Comparison of ENCODE assay signal across 10 cellular contexts in genomic region chr12:11705010-11705409, GRCh38. TPM values are rescaled to one million over a fixed set of nuclear protein-coding genes. Genes with fewer than 3 reads are reported as not detected.
DNase-seq lines count a peak whose midpoint lies in the region; ATAC-seq and TF ChIP-seq lines count a peak whose summit lies in the region.
"Had no signal": no experiment of that assay in that cellular context is flagged by ENCODE, and none has a peak within 500 bp of the region (broad histone marks: within the 10 kb centered on the region; RNA-seq: fewer than 3 reads in every experiment).

No MANE protein-coding gene starts in this region.

- peak; percentile 73 for DNase-seq in GM04503 (ENCODE audit: low read depth)
- peak; percentile 57 for DNase-seq in fibroblast of the conjunctiva (ENCODE audit: low read depth)
- peak; percentile 82 for DNase-seq in sigmoid colon
- no peak for DNase-seq in D341Med (ENCODE audit: low spot score)
- no peak for DNase-seq in T-helper 1 cell
- no peak for DNase-seq in superior temporal gyrus (ENCODE audit: extremely low spot score)
- DNase-seq: Peyer's patch; stimulated activated naive CD8-positive, alpha-beta T cell treated with anti-CD3 and anti-CD28 coated beads, Interleukin-15, amount 100 ng/mL, for 72 hours had no signal

- H3K9me3 ChIP-seq in sigmoid colon = no peaks in the 10 kb centered on the region
- H3K9me3 ChIP-seq: Peyer's patch had no signal

- TF ChIP-seq CTCF in sigmoid colon (IDR thresholded peaks at IDR 0.05) = no peak

- intact Hi-C loops in sigmoid colon (cut with DNase I) = loop anchor here (5.0 kb wide), 2 partner anchors 53 to 172 kb away; no protein-coding TSS in a partner anchor

- no peak overlapping the region for H3K4me3 ChIP-seq in sigmoid colon
- H3K4me3 ChIP-seq: Peyer's patch had no signal

- peak overlapping the region; percentile 62 to 90 (median 82) for H3K27ac ChIP-seq in sigmoid colon

- peaks cover 0 to 95% (median 73%) of the 10 kb centered on the region in 4 donors for H3K4me1 ChIP-seq in sigmoid colon

- no peak for TF ChIP-seq POLR2A in sigmoid colon (IDR thresholded peaks at IDR 0.05)

- WGBS in sigmoid colon, 2 donors = 75 to 76% methylated on average over 7 of the region's 7 CpGs

- H3K27me3 ChIP-seq in sigmoid colon = no peaks in the 10 kb centered on the region
- H3K27me3 ChIP-seq: Peyer's patch had no signal

- TF ChIP-seq EP300 in sigmoid colon (IDR thresholded peaks at IDR 0.05) = peak; percentile 31 to 92 (median 82)

- H3K36me3 ChIP-seq in sigmoid colon = no peaks in the 10 kb centered on the region
- H3K36me3 ChIP-seq: Peyer's patch had no signal

- ATAC-seq in SK-N-SH treated with all-trans-retinoic acid at 6 μM for 48 hours = peak; percentile 68
- no peak for ATAC-seq in HG02642 (IDR thresholded peaks at IDR 0.05; ENCODE audit: poor library complexity, unreplicated experiment)
- ATAC-seq: stimulated activated naive CD8-positive, alpha-beta T cell treated with anti-CD3 and anti-CD28 coated beads, Interleukin-15, amount 100 ng/mL, for 72 hours had no signal

TF ChIP-seq in SK-N-SH treated with all-trans-retinoic acid at 6 μM for 48 hours, 23 proteins besides CTCF, POLR2A, EP300 and RAD21:
- TF ChIP-seq TOX (CRISPR knock-in tag; IDR thresholded peaks at IDR 0.05; ENCODE audit: borderline replicate concordance) (no peak), ZFP30 (CRISPR knock-in tag; IDR thresholded peaks at IDR 0.05) (no peak), TSHZ2 (CRISPR knock-in tag; IDR thresholded peaks at IDR 0.05) (no peak), CREB5 (CRISPR knock-in tag; IDR thresholded peaks at IDR 0.05; ENCODE audit: low read depth) (peak; percentile 53; the same call in 1 of the 2 replicates), OSR1 (CRISPR knock-in tag; IDR thresholded peaks at IDR 0.05) (no peak), ESRRG (CRISPR knock-in tag; IDR thresholded peaks at IDR 0.05) (no peak), ZFP3 (CRISPR knock-in tag; IDR thresholded peaks at IDR 0.05) (peak; percentile 52; the same call in 1 of the 2 replicates), SNAI2 (CRISPR knock-in tag; IDR thresholded peaks at IDR 0.05) (no peak), ZNF8 (CRISPR knock-in tag; IDR thresholded peaks at IDR 0.05) (no peak), ISL1 (CRISPR knock-in tag; IDR thresholded peaks at IDR 0.05) (peak; percentile 31; the same call in 1 of the 2 replicates), BACH2 (CRISPR knock-in tag; IDR thresholded peaks at IDR 0.05; ENCODE audit: borderline replicate concordance) (no peak)

RNA-seq across cellular contexts. Expression of gene ETV6, which starts 55.5 kb away (rescaled TPM):
- total RNA-seq in sigmoid colon = 10 to 100 TPM; 15.7 to 35.2 (median 23.6) TPM
- polyA plus RNA-seq in sigmoid colon = 10 to 100 TPM in 2 of 3 donors, 1 to 10 TPM in 1; 8.4 to 17.3 (median 13.4) TPM

Comparison
In these comparisons a context has a peak if more than half of its experiments do, and no peak if none do; other contexts are left out.
1. DNase-seq: peak in GM04503 (single experiment), fibroblast of the conjunctiva (single experiment) and sigmoid colon (single experiment); none in D341Med (single experiment), T-helper 1 cell (0 of 5) and superior temporal gyrus (single experiment).